Comparison of ENCODE assay signal across 8 cellular contexts in the genomic region with DNA sequence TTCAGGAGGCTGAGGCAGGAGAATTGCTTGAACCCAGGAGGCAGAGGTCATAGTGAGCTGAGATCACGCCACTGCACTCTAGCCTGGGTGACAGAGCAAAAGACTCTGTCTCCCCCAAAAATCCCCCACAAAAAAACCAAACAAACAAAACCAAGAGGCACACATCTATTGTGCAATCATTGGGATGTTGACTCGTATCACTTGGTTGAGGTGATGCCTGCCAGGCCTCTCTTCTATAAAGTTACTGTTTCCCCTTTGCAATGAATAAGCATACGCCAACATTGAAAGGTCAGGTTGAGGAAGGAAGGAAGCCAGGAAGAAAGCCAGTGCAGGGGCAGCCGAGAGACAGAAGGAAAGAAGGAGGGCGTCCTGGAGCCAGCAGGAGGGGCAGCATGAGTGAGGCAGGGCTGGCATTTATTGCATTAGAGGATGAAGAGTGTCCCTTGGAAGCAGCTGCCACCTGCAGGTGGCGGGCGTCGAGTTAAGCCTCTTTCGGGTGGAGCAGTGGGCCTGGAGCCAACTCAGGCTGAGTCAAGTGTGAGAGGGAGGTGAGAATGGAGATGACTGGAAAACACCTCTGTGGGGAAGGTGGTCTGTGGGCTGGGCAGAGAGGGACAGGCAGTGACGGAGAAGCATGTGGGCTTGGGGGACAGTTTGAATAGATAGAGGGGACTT. TPM values are rescaled to one million over a fixed set of nuclear protein-coding genes. Genes with fewer than 3 reads are reported as not detected.
A peak's percentile ranks its signal among the peaks of the same experiment; 100 is the strongest.
DNase-seq lines count a peak whose midpoint lies in the region; ATAC-seq and TF ChIP-seq lines count a peak whose summit lies in the region.

No MANE protein-coding gene starts in this region.

- H3K4me1 Mint-ChIP-seq in nephron, result peaks cover 48% of the 10 kb centered on the region

- H3K9me3 Mint-ChIP-seq in nephron, result no peaks in the 10 kb centered on the region

- intact Hi-C loops in OCI-LY7 (cut with micrococcal nuclease; ENCODE audit: unreplicated experiment), result loop anchor here (5.0 to 10.0 kb wide), 3 partner anchors 34 to 424 kb away; no protein-coding TSS in a partner anchor

- H3K9me2 ChIP-seq in OCI-LY7 (ENCODE audit: insufficient read depth, low read length), result no peaks in the 10 kb centered on the region

- peak overlapping the region; percentile 23 to 58 (median 48) for H3K27ac Mint-ChIP-seq in nephron

- no peak overlapping the region for H3K27ac ChIP-seq in OCI-LY7 (ENCODE audit: low read depth, low read length, poor library complexity, severe bottlenecking)

- H3K4me3 Mint-ChIP-seq in nephron, result no peak overlapping the region

- H3K36me3 Mint-ChIP-seq in nephron (ENCODE audit: low read depth), result no peaks in the 10 kb centered on the region

- POLR2A ChIA-PET in OCI-LY7 (lab: Charles Lee), result no interaction called here

- no peaks in the 10 kb centered on the region for H3K79me2 ChIP-seq in OCI-LY7 (ENCODE audit: insufficient read depth, low read depth, low read length)

- no peak overlapping the region for H3K4me3 ChIP-seq in OCI-LY7 (ENCODE audit: low read depth, low read length, poor library complexity, severe bottlenecking)

- H2AFZ ChIP-seq in OCI-LY7 (ENCODE audit: low read length), result no peak overlapping the region

- H4K20me1 ChIP-seq in OCI-LY7 (ENCODE audit: insufficient read depth, low read length), result no peaks in the 10 kb centered on the region

- H3K4me1 ChIP-seq in OCI-LY7 (ENCODE audit: insufficient read depth, low read length, poor library complexity, severe bottlenecking), result no peaks in the 10 kb centered on the region

- CTCF ChIA-PET in OCI-LY7 (lab: Charles Lee; ENCODE audit: unreplicated experiment), result no interaction called here

- H3K27me3 Mint-ChIP-seq in nephron (ENCODE audit: low read depth), result no peaks in the 10 kb centered on the region

- no peaks in the 10 kb centered on the region for H3K36me3 ChIP-seq in OCI-LY7 (ENCODE audit: insufficient read depth, low read length)

- no TSS peak for BruUV-seq in OCI-LY7 (replicated peaks; lab: Mats Ljungman, UMichigan)

- peak; percentile 70 for TF ChIP-seq CTCF in OCI-LY7 (conservative IDR thresholded peaks at IDR 0.05; ENCODE audit: low read length)
- TF ChIP-seq CTCF in nephron (IDR thresholded peaks at IDR 0.05; ENCODE audit: unreplicated experiment in 3 of 3), result peak in 2 of 3 experiments; percentile 18 to 26

- H3K4me2 ChIP-seq in OCI-LY7 (ENCODE audit: low read length), result no peak overlapping the region

- no peaks in the 10 kb centered on the region for H3K9me3 ChIP-seq in OCI-LY7 (ENCODE audit: low read length)

- DNase-seq in DMS153 treated with DMSO at 0.1 percent for 48 hours (lab: John Stamatoyannopoulos, UW; ENCODE audit: unreplicated experiment) (peak; percentile 4), HT1080 (ENCODE audit: low read depth) (peak; percentile 85), OCI-LY7 (ENCODE audit: low spot score) (peak; percentile 52), cerebellum (ENCODE audit: low spot score) (peak; percentile 69)

- ATAC-seq in GM18870 (IDR thresholded peaks at IDR 0.05; ENCODE audit: unreplicated experiment), result no peak
- no peak for ATAC-seq in GM21515 (IDR thresholded peaks at IDR 0.05; ENCODE audit: unreplicated experiment)
- no peak for ATAC-seq in HG03469 (IDR thresholded peaks at IDR 0.05; ENCODE audit: unreplicated experiment)

RNA-seq across cellular contexts. Expression of a gene that starts 8.3 kb away (rescaled TPM):
- total RNA-seq in HT1080 (2014; rRNA removed; shearing (Covaris generic)), result 15.4 and 16.9 TPM in 2 replicates
- 4.5 and 4.7 TPM in 2 replicates for polyA plus RNA-seq in HT1080 (2015; cell fraction: cytosol; rRNA removed)
- polyA plus RNA-seq in HT1080 (2015; cell fraction: nucleus; rRNA removed), result 63.5 and 65.9 TPM in 2 replicates
- total RNA-seq in OCI-LY7 (2014; rRNA removed; shearing (Covaris generic)), result not detected in 2 replicates
- total RNA-seq in OCI-LY7 (2022), result not detected in 2 replicates
- total RNA-seq in cerebellum, result 9.6 TPM

Comparison
In these comparisons a context has a peak if more than half of its experiments do, and no peak if none do; other contexts are left out.
1. DNase-seq: peak in every context shown above with its lines; median percentile 85 in HT1080; 69 in cerebellum; 52 in OCI-LY7; 4 in DMS153 treated with DMSO at 0.1 percent for 48 hours.
2. RNA of a gene that starts 8.3 kb away (total RNA-seq): 15.4 to 16.9 TPM in HT1080 and 9.6 TPM in cerebellum (single experiment); not detected in OCI-LY7; every median in the first group is over 10 times any median in the second.